8 cellular contexts compared by ENCODE assay signal in the genomic region with DNA sequence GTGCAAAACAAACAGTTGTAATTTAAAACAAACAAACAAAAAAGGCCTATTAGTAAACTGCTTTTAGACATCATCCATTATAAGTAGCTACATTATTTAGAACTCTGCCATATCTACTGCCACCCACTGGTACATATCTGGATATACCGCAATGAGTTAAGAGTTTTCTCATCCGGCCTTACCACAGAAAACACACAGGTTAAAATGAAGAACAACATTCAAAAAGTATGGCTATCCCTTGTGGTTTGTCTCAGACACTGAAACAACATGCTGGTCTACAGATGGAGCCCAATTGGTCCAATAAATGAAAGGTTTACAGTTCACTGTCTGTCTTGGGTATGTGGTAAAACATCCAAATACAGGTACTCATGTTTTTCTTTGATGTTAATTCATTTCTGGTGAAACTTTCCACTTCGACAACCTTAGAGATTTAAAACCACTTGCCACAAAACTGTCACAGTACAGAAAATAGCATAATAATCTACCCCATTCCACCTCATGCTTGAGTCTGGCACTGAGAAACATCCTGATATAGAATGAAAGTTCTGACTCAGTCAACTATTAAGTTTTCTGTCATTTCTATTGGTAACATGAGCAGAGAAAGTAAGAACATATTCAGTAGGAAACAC.
DNase-seq lines count a peak whose midpoint lies in the region; ATAC-seq lines count a peak whose summit lies in the region.

No MANE protein-coding gene starts in this region.

- DNase-seq in DMS153 treated with DMSO at 0.1 percent for 48 hours (lab: John Stamatoyannopoulos, UW; ENCODE audit: unreplicated experiment) (peak; percentile 35), DMS153 (lab: John Stamatoyannopoulos, UW) (no peak), NCI-H526 treated with DMSO at 0.1 percent for 48 hours (lab: John Stamatoyannopoulos, UW) (peak; percentile 11), midbrain (lab: John Stamatoyannopoulos, UW) (peak; percentile 7), T1000 (lab: John Stamatoyannopoulos, UW) (no peak)
- peak; percentile 1 for DNase-seq in central memory CD4-positive, alpha-beta T cell

- ATAC-seq in GM18520 (IDR thresholded peaks at IDR 0.05; ENCODE audit: unreplicated experiment) = peak; percentile 95
- ATAC-seq in HG02938 (IDR thresholded peaks at IDR 0.05; ENCODE audit: unreplicated experiment) = peak; percentile 94

Comparison
In these comparisons a context has a peak if more than half of its experiments do, and no peak if none do; other contexts are left out.
1. DNase-seq: peak in DMS153 treated with DMSO at 0.1 percent for 48 hours (single experiment), NCI-H526 treated with DMSO at 0.1 percent for 48 hours (single experiment), central memory CD4-positive, alpha-beta T cell (single experiment) and midbrain (single experiment); none in DMS153 (single experiment) and T1000 (single experiment).